In the genomic region with DNA sequence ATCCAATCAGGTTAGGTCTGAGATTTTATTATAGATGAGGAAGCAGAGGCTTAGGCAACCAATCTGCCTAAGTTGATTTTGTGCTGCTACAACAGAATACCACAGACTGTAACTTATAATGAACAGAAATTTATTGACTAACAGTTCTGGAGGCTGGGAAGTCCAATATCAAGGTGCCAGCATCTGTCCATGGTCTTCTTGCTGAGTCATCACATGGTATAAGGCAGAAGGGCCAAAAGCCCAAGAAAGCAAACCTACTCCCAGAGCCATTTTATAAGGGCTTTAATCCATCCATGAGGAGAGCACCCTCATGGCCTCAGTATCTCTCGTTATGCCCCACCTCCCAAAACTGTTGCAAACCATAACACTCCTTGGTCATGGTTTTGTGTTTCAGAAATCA, we compare ENCODE assay signal across 29 cellular contexts. TPM values are rescaled to one million over a fixed set of nuclear protein-coding genes. Genes with fewer than 3 reads are reported as not detected.
"Had no signal": no experiment of that assay in that cellular context is flagged by ENCODE, and none has a peak within 500 bp of the region (broad histone marks: within the 10 kb centered on the region; RNA-seq: fewer than 3 reads in every experiment).

No MANE protein-coding gene starts in this region.

- H3K4me2 ChIP-seq: neural progenitor cell, smooth muscle cell had no signal

- H3K79me2 ChIP-seq: parathyroid adenoma had no signal

- H3K9me3 ChIP-seq: ovary, psoas muscle, spleen, suprapubic skin, testis, tibial artery, transverse colon, upper lobe of right lung, uterus had no signal

- ATAC-seq: natural killer cell; psoas muscle; right cardiac atrium; sciatic nerve; stimulated activated memory B cell treated with anti-CD40 and anti-IgM and Interleukin-4, amounts not matched to agents 10 μg/mL and 1 μg/mL and 100 μg/mL, for 72 hours; stimulated activated naive CD8-positive, alpha-beta T cell treated with anti-CD3 and anti-CD28 coated beads, Interleukin-15, amount 100 ng/mL, for 72 hours; stimulated activated naive CD8-positive, alpha-beta T cell treated with anti-CD3 and anti-CD28 coated beads, Interleukin-15, Interleukin-2, amounts not matched to agents 100 U/mL and 50 U/mL, for 24 hours; upper lobe of right lung had no signal

- H3K36me3 ChIP-seq: neural progenitor cell, ovary, suprapubic skin, tibial artery, upper lobe of right lung, uterus had no signal

- H3K27me3 ChIP-seq: neural progenitor cell, ovary, spleen, suprapubic skin, testis, tibial artery, transverse colon, upper lobe of right lung, uterus had no signal

- H3K9ac ChIP-seq: neural progenitor cell, parathyroid adenoma had no signal

- H3K4me1 ChIP-seq: parathyroid adenoma, spleen, suprapubic skin, testis, tibial artery, upper lobe of right lung, uterus had no signal

- H2AFZ ChIP-seq: neural progenitor cell, parathyroid adenoma had no signal

- DNase-seq: natural killer cell; occipital lobe; ovary; posterior cingulate gyrus; psoas muscle; right cardiac atrium; spleen; stimulated activated CD4-positive, alpha-beta T cell treated with anti-CD3 and anti-CD28 coated beads, Interleukin-12 subunit alpha, Interleukin-12 subunit beta, amount 100 ng/mL, for 4 hours; stimulated activated CD4-positive, alpha-beta T cell treated with anti-CD3 and anti-CD28 coated beads, Interleukin-1b, Interleukin-23, amount 100 ng/mL, for 48 hours; stimulated activated CD4-positive, alpha-beta T cell treated with anti-CD3 and anti-CD28 coated beads, Interleukin-4, amount 100 ng/mL, for 1 hour; stimulated activated CD4-positive, alpha-beta T cell treated with anti-CD3 and anti-CD28 coated beads, Interleukin-4, amount 100 ng/mL, for 4 hours; stimulated activated CD8-positive, alpha-beta memory T cell treated with anti-CD3 and anti-CD28 coated beads, Interleukin-4, amount 100 ng/mL, for 48 hours; stimulated activated naive CD4-positive, alpha-beta T cell; stimulated activated naive CD8-positive, alpha-beta T cell treated with anti-CD3 and anti-CD28 coated beads, Interleukin-15, amount 100 ng/mL, for 72 hours; stimulated activated naive CD8-positive, alpha-beta T cell treated with anti-CD3 and anti-CD28 coated beads, Interleukin-15, Interleukin-2, amounts not matched to agents 100 U/mL and 50 U/mL, for 24 hours; substantia nigra; testis; tibial artery; transverse colon; upper lobe of right lung; uterus had no signal

- H3K4me3 ChIP-seq: neural progenitor cell, ovary, psoas muscle, skin epidermis, smooth muscle cell, spleen, suprapubic skin, testis, tibial artery, transverse colon, upper lobe of right lung, uterus had no signal

- H3K27ac ChIP-seq: neural progenitor cell, ovary, parathyroid adenoma, psoas muscle, skin epidermis, spleen, suprapubic skin, testis, tibial artery, transverse colon, upper lobe of right lung, uterus had no signal

RNA-seq across cellular contexts. Expression of a gene that starts 55.8 kb away (rescaled TPM):
- total RNA-seq: occipital lobe had no signal
- polyA plus RNA-seq: neural cell had no signal
